Comparison of ENCODE assay signal across 13 cellular contexts in genomic region chr4:188554413-188554812, GRCh38.
DNase-seq lines count a peak whose midpoint lies in the region; ATAC-seq and TF ChIP-seq lines count a peak whose summit lies in the region.
"Had no signal": no experiment of that assay in that cellular context is flagged by ENCODE, and none has a peak within 500 bp of the region (broad histone marks: within the 10 kb centered on the region; RNA-seq: fewer than 3 reads in every experiment).

No MANE protein-coding gene starts in this region.

- DNase-seq in DMS53 (lab: John Stamatoyannopoulos, UW) (peak; percentile 3), DMS53 treated with DMSO at 0.1 percent for 48 hours (lab: John Stamatoyannopoulos, UW; ENCODE audit: unreplicated experiment) (no peak), RPMI8226 (peak; percentile 45), mesothelial cell of epicardium (ENCODE audit: low spot score in 2 of 2, unreplicated experiment in 2 of 2) (no peak), T1000 (lab: John Stamatoyannopoulos, UW) (no peak), left ventricle myocardium superior (no peak)
- DNase-seq in T-helper 2 cell treated with Interferon-gamma antibody and Interleukin-4, amounts not matched to agents 5 μg/mL and 100 μg/mL, for 36 hours (ENCODE audit: low spot score): no peak
- DNase-seq: Caco-2; CD8-positive, alpha-beta T cell; DMS79 had no signal

- no peak for ATAC-seq in left ventricle myocardium superior
- ATAC-seq: CD8-positive, alpha-beta T cell; HCT116; HepG2 had no signal

- H3K27ac Mint-ChIP-seq in mesothelial cell of epicardium: peak overlapping the region; percentile 6
- H3K27ac Mint-ChIP-seq in T-helper 2 cell treated with Interferon-gamma antibody and Interleukin-4, amounts not matched to agents 5 μg/mL and 100 μg/mL, for 36 hours: no peak overlapping the region
- H3K27ac Mint-ChIP-seq: CD14-positive monocyte; CD8-positive, alpha-beta T cell had no signal

- no peak for TF ChIP-seq CTCF in mesothelial cell of epicardium (IDR thresholded peaks at IDR 0.05; ENCODE audit: unreplicated experiment)

- H3K9me3 Mint-ChIP-seq in mesothelial cell of epicardium: peaks cover 3% of the 10 kb centered on the region
- peaks cover 34% of the 10 kb centered on the region for H3K9me3 Mint-ChIP-seq in T-helper 2 cell treated with Interferon-gamma antibody and Interleukin-4, amounts not matched to agents 5 μg/mL and 100 μg/mL, for 36 hours

- H3K27me3 Mint-ChIP-seq in mesothelial cell of epicardium (ENCODE audit: low read depth): no peaks in the 10 kb centered on the region
- no peaks in the 10 kb centered on the region for H3K27me3 Mint-ChIP-seq in T-helper 2 cell treated with Interferon-gamma antibody and Interleukin-4, amounts not matched to agents 5 μg/mL and 100 μg/mL, for 36 hours (ENCODE audit: low read depth)

- H3K4me3 Mint-ChIP-seq in mesothelial cell of epicardium: no peak overlapping the region
- no peak overlapping the region for H3K4me3 Mint-ChIP-seq in T-helper 2 cell treated with Interferon-gamma antibody and Interleukin-4, amounts not matched to agents 5 μg/mL and 100 μg/mL, for 36 hours
- H3K4me3 Mint-ChIP-seq: CD14-positive monocyte; CD8-positive, alpha-beta T cell had no signal

- intact Hi-C loops in left ventricle myocardium superior (cut with micrococcal nuclease): no loop called here

- H3K36me3 Mint-ChIP-seq in mesothelial cell of epicardium: no peaks in the 10 kb centered on the region
- no peaks in the 10 kb centered on the region for H3K36me3 Mint-ChIP-seq in T-helper 2 cell treated with Interferon-gamma antibody and Interleukin-4, amounts not matched to agents 5 μg/mL and 100 μg/mL, for 36 hours (ENCODE audit: low read depth)
- H3K36me3 Mint-ChIP-seq: CD14-positive monocyte; CD8-positive, alpha-beta T cell had no signal

- H3K4me1 Mint-ChIP-seq in mesothelial cell of epicardium: peaks cover 27% of the 10 kb centered on the region
- H3K4me1 Mint-ChIP-seq in T-helper 2 cell treated with Interferon-gamma antibody and Interleukin-4, amounts not matched to agents 5 μg/mL and 100 μg/mL, for 36 hours (ENCODE audit: low read depth): no peaks in the 10 kb centered on the region
- H3K4me1 Mint-ChIP-seq: CD14-positive monocyte had no signal

Comparison
In these comparisons a context has a peak if more than half of its experiments do, and no peak if none do; other contexts are left out.
1. DNase-seq: peak in DMS53 (single experiment) and RPMI8226 (single experiment); none in DMS53 treated with DMSO at 0.1 percent for 48 hours (single experiment), mesothelial cell of epicardium (0 of 2), T1000 (single experiment), T-helper 2 cell treated with Interferon-gamma antibody and Interleukin-4, amounts not matched to agents 5 μg/mL and 100 μg/mL, for 36 hours (single experiment) and left ventricle myocardium superior (single experiment).